ENCODE assay signal across 9 cellular contexts in genomic region chr22:40637181-40638150, GRCh38. TPM values are rescaled to one million over a fixed set of nuclear protein-coding genes. Genes with fewer than 3 reads are reported as not detected.
DNase-seq lines count a peak whose midpoint lies in the region; ATAC-seq, FAIRE-seq and TF ChIP-seq lines count a peak whose summit lies in the region.
"Had no signal": no experiment of that assay in that cellular context is flagged by ENCODE, and none has a peak within 500 bp of the region (broad histone marks: within the 10 kb centered on the region; RNA-seq: fewer than 3 reads in every experiment).

No MANE protein-coding gene starts in this region.

- H3K4me1 Mint-ChIP-seq in IgD-negative memory B cell = peaks cover 18 to 26% (median 24%) of the 10 kb centered on the region in 3 donors
- peaks cover 22% of the 10 kb centered on the region for H3K4me1 Mint-ChIP-seq in mesothelial cell of epicardium

- no peaks in the 10 kb centered on the region for H3K9me3 Mint-ChIP-seq in IgD-negative memory B cell
- H3K9me3 Mint-ChIP-seq in mesothelial cell of epicardium = no peaks in the 10 kb centered on the region

- FAIRE-seq in D721Med (lab: Jason Lieb, UNC) = no peak

- DNase-seq in DMS53 (lab: John Stamatoyannopoulos, UW) (peak; percentile 73), DMS53 treated with DMSO at 0.1 percent for 48 hours (lab: John Stamatoyannopoulos, UW; ENCODE audit: unreplicated experiment) (no peak), dermis blood vessel endothelial cell (peak; percentile 67), mesothelial cell of epicardium (ENCODE audit: low spot score in 2 of 2, unreplicated experiment in 2 of 2) (peak in 1 of 2 experiments; percentile 34), D721Med (ENCODE audit: insufficient read length, low spot score) (no peak)
- DNase-seq in stimulated activated CD8-positive, alpha-beta memory T cell treated with anti-CD3 and anti-CD28 coated beads, Interleukin-4, amount 100 ng/mL, for 24 hours (ENCODE audit: low read depth) = peak; percentile 36

- peak overlapping the region; percentile 90 to 98 (median 95) for H3K4me3 Mint-ChIP-seq in IgD-negative memory B cell
- peak overlapping the region; percentile 95 for H3K4me3 Mint-ChIP-seq in mesothelial cell of epicardium

- TF ChIP-seq CTCF in mesothelial cell of epicardium (IDR thresholded peaks at IDR 0.05; ENCODE audit: unreplicated experiment) (no peak), D721Med (IDR thresholded peaks at IDR 0.05; ENCODE audit: insufficient read depth, missing control alignments) (no peak)

- H3K36me3 Mint-ChIP-seq in IgD-negative memory B cell (peaks cover 1% of the 10 kb centered on the region), mesothelial cell of epicardium (no peaks in the 10 kb centered on the region)

- H3K27ac Mint-ChIP-seq in IgD-negative memory B cell (peak overlapping the region; percentile 68 to 96 (median 95)), mesothelial cell of epicardium (peak overlapping the region; percentile 99)

- H3K27me3 Mint-ChIP-seq in IgD-negative memory B cell (no peaks in the 10 kb centered on the region), mesothelial cell of epicardium (ENCODE audit: low read depth) (no peaks in the 10 kb centered on the region)

- peak; percentile 24 to 26 for ATAC-seq in activated CD4-positive, CD25-positive, alpha-beta regulatory T cell treated with anti-CD3 and anti-CD28 coated beads, Interleukin-2, amount 50 U/mL, for 24 hours

RNA-seq across cellular contexts. Expression of gene MRTFA, which starts 0.9 kb away (rescaled TPM):
- polyA plus RNA-seq in IgD-negative memory B cell = 17.2 TPM
- total RNA-seq in dermis blood vessel endothelial cell = 33.1 and 41.4 TPM in 2 replicates
- 105 to 109 TPM (median 108 TPM) in 3 replicates for total RNA-seq in mesothelial cell of epicardium

RNA-seq across cellular contexts. Expression of gene MCHR1, which starts 41.8 kb away (rescaled TPM):
- polyA plus RNA-seq in IgD-negative memory B cell = not detected
- total RNA-seq in dermis blood vessel endothelial cell = 0.09 TPM in 1 of 2 replicates, not detected in the other
- 2.5 to 3.5 TPM (median 3.2 TPM) in 3 replicates for total RNA-seq in mesothelial cell of epicardium
- total RNA-seq: lung microvascular endothelial cell had no signal

Comparison
In these comparisons a context has a peak if more than half of its experiments do, and no peak if none do; other contexts are left out.
1. DNase-seq: peak in DMS53 (single experiment), dermis blood vessel endothelial cell (single experiment) and stimulated activated CD8-positive, alpha-beta memory T cell treated with anti-CD3 and anti-CD28 coated beads, Interleukin-4, amount 100 ng/mL, for 24 hours (single experiment); none in DMS53 treated with DMSO at 0.1 percent for 48 hours (single experiment) and D721Med (single experiment).